8 cellular contexts compared by ENCODE assay signal in the genomic region with DNA sequence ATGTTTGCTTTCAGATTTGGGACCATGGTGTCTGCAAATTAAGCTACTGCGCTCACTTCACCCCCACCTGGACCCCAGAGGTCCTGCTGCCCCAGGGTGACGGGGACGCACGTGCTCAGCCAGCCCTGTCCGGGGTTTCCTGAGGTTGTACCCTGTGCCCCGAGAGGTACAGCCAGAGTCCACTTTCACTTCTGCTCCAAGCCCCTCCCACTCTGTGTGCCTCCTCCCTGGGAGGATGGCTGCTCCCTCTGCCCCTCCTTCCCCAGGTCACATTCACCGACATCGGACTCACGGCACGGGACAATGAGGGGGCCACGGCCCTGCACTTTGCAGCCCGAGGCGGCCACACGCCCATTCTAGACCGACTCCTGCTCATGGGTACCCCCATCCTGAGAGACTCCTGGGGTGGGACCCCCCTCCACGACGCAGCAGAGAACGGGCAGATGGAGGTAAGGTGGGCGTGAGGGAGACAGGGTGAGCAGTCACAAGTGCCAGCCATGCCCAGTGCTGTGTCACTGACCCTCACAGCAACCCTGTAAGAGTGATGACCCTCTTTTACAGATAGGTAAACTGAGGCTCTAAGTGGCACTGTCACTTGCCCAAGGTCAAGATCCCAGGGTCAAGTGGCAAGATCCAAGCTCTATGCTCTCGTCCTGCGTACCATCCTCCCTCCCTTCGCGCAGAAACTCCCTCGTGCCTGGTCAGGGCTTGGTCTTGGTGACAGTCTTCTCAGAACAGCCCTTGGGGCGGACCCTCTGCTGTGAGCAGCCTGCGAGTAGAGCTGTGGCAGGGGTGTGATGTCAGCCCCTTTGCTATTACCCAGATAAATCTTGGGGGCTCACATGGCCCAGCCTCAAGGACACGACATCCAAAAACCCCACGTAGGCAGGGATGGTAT.
DNase-seq lines count a peak whose midpoint lies in the region; ATAC-seq lines count a peak whose summit lies in the region.

No MANE protein-coding gene starts in this region.

- no peaks in the 10 kb centered on the region for H3K27me3 Mint-ChIP-seq in memory B cell

- H3K9me3 Mint-ChIP-seq in memory B cell = peaks cover 3% of the 10 kb centered on the region

- H3K36me3 Mint-ChIP-seq in memory B cell = peaks cover 6% of the 10 kb centered on the region

- H3K4me1 Mint-ChIP-seq in memory B cell = peaks cover 27% of the 10 kb centered on the region

- peak overlapping the region; percentile 98 for H3K4me3 Mint-ChIP-seq in memory B cell

- peak; percentile 46 for ATAC-seq in GM18499 (IDR thresholded peaks at IDR 0.05; ENCODE audit: insufficient read depth, unreplicated experiment)
- ATAC-seq in GM21717 (IDR thresholded peaks at IDR 0.05; ENCODE audit: unreplicated experiment) = peak; percentile 81
- ATAC-seq in memory B cell (ENCODE audit: low read depth) = peak; percentile 94

- H3K27ac Mint-ChIP-seq in memory B cell = peak overlapping the region; percentile 99

- peak; percentile 92 for DNase-seq in NOMO-1 treated with DMSO at 0.1 percent for 48 hours (lab: John Stamatoyannopoulos, UW; ENCODE audit: unreplicated experiment)
- peak; percentile 72 to 82 for DNase-seq in memory B cell (ENCODE audit: low spot score in 2 of 2)
- no peak for DNase-seq in NCI-H1930 (lab: John Stamatoyannopoulos, UW)
- no peak for DNase-seq in NCI-H2227 treated with DMSO at 0.1 percent for 48 hours (lab: John Stamatoyannopoulos, UW)
- DNase-seq in inferior parietal cortex (ENCODE audit: extremely low spot score) = no peak
- no peak for DNase-seq in activated naive CD4-positive, alpha-beta T cell treated with anti-CD3 and anti-CD28 coated beads, Interleukin-2, amount 50 U/mL, for 16 hours

Comparison
In these comparisons a context has a peak if more than half of its experiments do, and no peak if none do; other contexts are left out.
1. DNase-seq: peak in NOMO-1 treated with DMSO at 0.1 percent for 48 hours (single experiment) and memory B cell (2 of 2); none in NCI-H1930 (0 of 2), NCI-H2227 treated with DMSO at 0.1 percent for 48 hours (single experiment), inferior parietal cortex (single experiment) and activated naive CD4-positive, alpha-beta T cell treated with anti-CD3 and anti-CD28 coated beads, Interleukin-2, amount 50 U/mL, for 16 hours (single experiment).
2. Peak in every context shown above with its lines, with median percentiles within 50 percentile points of each other: ATAC-seq.